14 cellular contexts compared by ENCODE assay signal in the genomic region with DNA sequence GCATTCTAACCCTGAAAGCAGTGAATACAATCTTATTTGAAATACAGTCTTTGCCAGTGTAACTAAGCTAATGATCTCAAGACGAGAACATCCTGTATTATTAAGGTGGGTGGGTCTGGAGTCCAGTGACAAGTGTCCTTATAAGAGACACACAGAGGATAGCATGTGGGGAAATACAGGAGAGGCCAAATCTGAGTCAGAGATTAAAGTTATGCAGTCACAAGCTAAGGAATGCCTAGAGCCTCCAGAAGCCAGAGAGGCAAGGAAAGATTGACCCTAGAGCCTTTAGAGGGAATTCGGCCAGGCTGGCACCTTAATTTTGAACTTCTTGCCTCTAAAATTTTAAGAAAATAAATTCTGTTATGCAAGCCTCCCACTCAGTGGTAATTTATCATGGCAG.
"Had no signal": no experiment of that assay in that cellular context is flagged by ENCODE, and none has a peak within 500 bp of the region (broad histone marks: within the 10 kb centered on the region; RNA-seq: fewer than 3 reads in every experiment).

No MANE protein-coding gene starts in this region.

- H3K9me3 ChIP-seq: lower lobe of right lung, right lobe of liver, tibial nerve had no signal

- DNase-seq: activated CD4-positive, alpha-beta memory T cell treated with anti-CD3 and anti-CD28 coated beads for 36 hours; activated CD8-positive, alpha-beta memory T cell treated with anti-CD3 and anti-CD28 coated beads, Interleukin-2, amount 50 U/mL, for 4 hours; activated naive CD4-positive, alpha-beta T cell; caudate nucleus; effector CD4-positive, alpha-beta T cell; left cardiac atrium; lower lobe of right lung; naive thymus-derived CD8-positive, alpha-beta T cell; right lobe of liver; spleen; stimulated activated CD4-positive, alpha-beta T cell treated with anti-CD3 and anti-CD28 coated beads, Interleukin-1b, Interleukin-23, amount 100 ng/mL, for 48 hours had no signal

- H3K4me1 ChIP-seq: lower lobe of right lung, right lobe of liver, spleen, tibial nerve had no signal

- H3K27ac ChIP-seq: coronary artery, lower lobe of right lung, right lobe of liver, spleen, tibial nerve had no signal

- H3K36me3 ChIP-seq: lower lobe of right lung, right lobe of liver, spleen, tibial nerve had no signal

- H3K4me3 ChIP-seq: coronary artery, lower lobe of right lung, right lobe of liver, spleen, tibial nerve had no signal

- ATAC-seq: left cardiac atrium; lower lobe of right lung; naive thymus-derived CD8-positive, alpha-beta T cell; right lobe of liver; stimulated activated memory B cell treated with anti-CD40 and anti-IgM and Interleukin-4, amounts not matched to agents 10 μg/mL and 1 μg/mL and 100 μg/mL, for 72 hours had no signal

- H3K27me3 ChIP-seq: right lobe of liver, spleen, tibial nerve had no signal
